ENCODE assay signal across 15 cellular contexts in genomic region chr6:63677282-63677681, GRCh38. TPM values are rescaled to one million over a fixed set of nuclear protein-coding genes. Genes with fewer than 3 reads are reported as not detected.
DNase-seq lines count a peak whose midpoint lies in the region; ATAC-seq and TF ChIP-seq lines count a peak whose summit lies in the region.
"Had no signal": no experiment of that assay in that cellular context is flagged by ENCODE, and none has a peak within 500 bp of the region (broad histone marks: within the 10 kb centered on the region; RNA-seq: fewer than 3 reads in every experiment).

No MANE protein-coding gene starts in this region.

- TF ChIP-seq CTCF in AG09319 (IDR thresholded peaks at IDR 0.05; ENCODE audit: low read depth, low read length) = no peak
- no peak for TF ChIP-seq CTCF in dorsolateral prefrontal cortex (IDR thresholded peaks at IDR 0.05 in 54 of 56, conservative IDR thresholded peaks at IDR 0.05 in 2 of 56; ENCODE audit: low read depth in 1 of 56, partially characterized antibody in 56 of 56)
- no peak for TF ChIP-seq CTCF in right lobe of liver (IDR thresholded peaks at IDR 0.05)

- WGBS in right lobe of liver (ENCODE audit: insufficient coverage, low coverage, low lambda C conversion rate, missing lambda C conversion rate) = 0% methylated on average over 1 of the region's 1 CpG

- H3K4me3 ChIP-seq in dorsolateral prefrontal cortex = no peak overlapping the region
- no peak overlapping the region for H3K4me3 ChIP-seq in right lobe of liver

- no peaks in the 10 kb centered on the region for H3K36me3 ChIP-seq in right lobe of liver

- peak; percentile 81 to 92 (median 90) for ATAC-seq in right lobe of liver
- ATAC-seq in GM21717 (IDR thresholded peaks at IDR 0.05; ENCODE audit: unreplicated experiment) = no peak
- ATAC-seq: activated T-cell treated with anti-CD3 and anti-CD28 coated beads, Interleukin-2, amount 50 U/mL, for 72 hours had no signal

- TF ChIP-seq POLR2A in right lobe of liver (IDR thresholded peaks at IDR 0.05) = no peak

- intact Hi-C loops in dorsolateral prefrontal cortex (cut with DNase I) = loop anchor here in 1 of 2 donors (5.0 kb wide), 1 partner anchor 40 kb away; the partner anchor contains the start of gene PHF3
- intact Hi-C loops in right lobe of liver (cut with DNase I) = no loop called here

- peaks cover 0 to 58% (median 21%) of the 10 kb centered on the region in 4 donors for H3K4me1 ChIP-seq in right lobe of liver

- peak overlapping the region in 38 of 59 donors; percentile 0 to 80 (median 44) for H3K27ac ChIP-seq in dorsolateral prefrontal cortex
- H3K27ac ChIP-seq in right lobe of liver = peak overlapping the region; percentile 76 to 82 (median 81)
- H3K27ac ChIP-seq: parathyroid adenoma had no signal

- no peaks in the 10 kb centered on the region for H3K27me3 ChIP-seq in dorsolateral prefrontal cortex
- no peaks in the 10 kb centered on the region for H3K27me3 ChIP-seq in right lobe of liver

- peak; percentile 24 for DNase-seq in AG09319 (ENCODE audit: extremely low read depth, low read depth)
- peak; percentile 34 for DNase-seq in HuH-7 (ENCODE audit: low spot score)
- DNase-seq in dorsolateral prefrontal cortex = no peak
- no peak for DNase-seq in right lobe of liver
- DNase-seq in germinal center (ENCODE audit: low spot score) = no peak
- DNase-seq in NCI-H2107 treated with DMSO at 0.1 percent for 48 hours (lab: John Stamatoyannopoulos, UW; ENCODE audit: unreplicated experiment) = no peak
- no peak for DNase-seq in globus pallidus (ENCODE audit: low spot score)
- DNase-seq: activated CD4-positive, alpha-beta T cell treated with anti-CD3 and anti-CD28 coated beads, Interleukin-2, amount 50 U/mL, for 48 hours; activated T-cell treated with anti-CD3 and anti-CD28 coated beads, Interleukin-2, amount 50 U/mL, for 72 hours; DMS 273 treated with DMSO at 0.1 percent for 48 hours; NCI-H1105 treated with DMSO at 0.1 percent for 48 hours; NCI-H510A treated with DMSO at 0.1 percent for 48 hours; T-helper 9 cell had no signal

- H3K9me3 ChIP-seq in right lobe of liver = no peaks in the 10 kb centered on the region

RNA-seq across cellular contexts. Expression of gene PHF3, which starts 41.7 kb away (rescaled TPM):
- 10 to 100 TPM; 56.6 to 92.2 (median 71.1) TPM for total RNA-seq in dorsolateral prefrontal cortex
- 10 to 100 TPM; 22.1 to 35.2 (median 31.5) TPM for total RNA-seq in right lobe of liver

Comparison
In these comparisons a context has a peak if more than half of its experiments do, and no peak if none do; other contexts are left out.
1. DNase-seq: peak in AG09319 (single experiment) and HuH-7 (single experiment); none in dorsolateral prefrontal cortex (0 of 10), right lobe of liver (0 of 3), germinal center (single experiment), NCI-H2107 treated with DMSO at 0.1 percent for 48 hours (single experiment) and globus pallidus (single experiment).